ENCODE assay signal across 15 cellular contexts in genomic region chr6:90611996-90612690, GRCh38. TPM values are rescaled to one million over a fixed set of nuclear protein-coding genes. Genes with fewer than 3 reads are reported as not detected.
DNase-seq lines count a peak whose midpoint lies in the region; ATAC-seq, FAIRE-seq and TF ChIP-seq lines count a peak whose summit lies in the region.
"Had no signal": no experiment of that assay in that cellular context is flagged by ENCODE, and none has a peak within 500 bp of the region (broad histone marks: within the 10 kb centered on the region; RNA-seq: fewer than 3 reads in every experiment).

No MANE protein-coding gene starts in this region.

- H3K36me3 ChIP-seq in A673 (ENCODE audit: insufficient read depth, low read length, poor library complexity, severe bottlenecking) = no peaks in the 10 kb centered on the region
- no peaks in the 10 kb centered on the region for H3K36me3 ChIP-seq in GM23338 (ENCODE audit: insufficient read depth)
- no peaks in the 10 kb centered on the region for H3K36me3 ChIP-seq in astrocyte (ENCODE audit: insufficient read depth, low read length)
- H3K36me3 ChIP-seq in naive thymus-derived CD4-positive, alpha-beta T cell (ENCODE audit: control insufficient read depth in 2 of 3, insufficient read depth in 3 of 3, low read length in 3 of 3) = no peaks in the 10 kb centered on the region
- H3K36me3 ChIP-seq: adrenal gland had no signal

- no peak for DNase-seq in A673 (ENCODE audit: low spot score)
- DNase-seq in GM23338 (ENCODE audit: low spot score) = peak; percentile 18
- no peak for DNase-seq in astrocyte (ENCODE audit: low read depth)
- no peak for DNase-seq in naive thymus-derived CD4-positive, alpha-beta T cell
- DNase-seq in NK-92 (lab: John Stamatoyannopoulos, UW; ENCODE audit: unreplicated experiment) = no peak
- no peak for DNase-seq in 8988T
- no peak for DNase-seq in inferior parietal cortex (ENCODE audit: extremely low spot score)
- no peak for DNase-seq in AG08395 (ENCODE audit: low spot score)
- DNase-seq: AML-193, cortex of kidney, DND-41 had no signal

- H3K4me1 Mint-ChIP-seq in GM23338 (peaks cover 38% of the 10 kb centered on the region), astrocyte (ENCODE audit: low read depth, unreplicated experiment) (peaks cover 1% of the 10 kb centered on the region)
- H3K4me1 Mint-ChIP-seq in naive thymus-derived CD4-positive, alpha-beta T cell = peaks cover 11 to 16% (median 13%) of the 10 kb centered on the region in 7 donors

- no peak overlapping the region for H3K9ac ChIP-seq in astrocyte (ENCODE audit: low read length)

- H3K27ac ChIP-seq in A673 (ENCODE audit: low read depth, low read length, poor library complexity, severe bottlenecking) = no peak overlapping the region
- H3K27ac ChIP-seq in GM23338 (ENCODE audit: low read depth) = no peak overlapping the region
- H3K27ac ChIP-seq in astrocyte (ENCODE audit: low read depth, low read length) = no peak overlapping the region
- H3K27ac ChIP-seq in naive thymus-derived CD4-positive, alpha-beta T cell (ENCODE audit: low read depth, low read length) = no peak overlapping the region

- H3K4me2 ChIP-seq in GM23338 (peak overlapping the region; percentile 89), astrocyte (ENCODE audit: low read length) (peak overlapping the region; percentile 88)

- H3K9me2 ChIP-seq in GM23338 (ENCODE audit: insufficient read depth) = peaks cover 5% of the 10 kb centered on the region; the same call in 1 of the 2 replicates

- no peaks in the 10 kb centered on the region for H4K20me1 ChIP-seq in GM23338 (replicated peaks; ENCODE audit: insufficient read depth)
- no peaks in the 10 kb centered on the region for H4K20me1 ChIP-seq in astrocyte (ENCODE audit: insufficient read depth, low read length)

- H3K27me3 ChIP-seq in A673 (replicated peaks; ENCODE audit: insufficient read depth, low read depth, low read length, poor library complexity) = peaks cover 3% of the 10 kb centered on the region
- H3K27me3 ChIP-seq in GM23338 (ENCODE audit: insufficient read depth) = peaks cover 8% of the 10 kb centered on the region; the same call in 1 of the 2 replicates
- peaks cover 42% of the 10 kb centered on the region for H3K27me3 ChIP-seq in astrocyte (ENCODE audit: insufficient read depth, low read length)
- peaks cover 5 to 13% of the 10 kb centered on the region in 2 donors for H3K27me3 ChIP-seq in naive thymus-derived CD4-positive, alpha-beta T cell (ENCODE audit: control insufficient read depth in 2 of 2, insufficient read depth in 2 of 2, low read length in 2 of 2)

- H3F3A ChIP-seq in GM23338 (replicated peaks; ENCODE audit: low read depth) = peaks cover 9% of the 10 kb centered on the region; the same call in 1 of the 2 replicates

- H3K4me1 ChIP-seq in A673 (ENCODE audit: insufficient read depth, low read length, poor library complexity, severe bottlenecking) = peaks cover 10% of the 10 kb centered on the region
- H3K4me1 ChIP-seq in GM23338 (ENCODE audit: insufficient read depth) = peaks cover 37% of the 10 kb centered on the region
- peaks cover 6% of the 10 kb centered on the region for H3K4me1 ChIP-seq in astrocyte (ENCODE audit: insufficient read depth, low read length)
- peaks cover 4 to 7% of the 10 kb centered on the region in 2 donors for H3K4me1 ChIP-seq in naive thymus-derived CD4-positive, alpha-beta T cell (ENCODE audit: control insufficient read depth in 2 of 2, insufficient read depth in 2 of 2, low read length in 2 of 2)

- FAIRE-seq in astrocyte (lab: Jason Lieb, UNC) = no peak
- FAIRE-seq: H54, HTR-8/SVneo, TTC549 had no signal

- intact Hi-C loops in A673 (cut with micrococcal nuclease; ENCODE audit: unreplicated experiment) = loop anchor here (1.0 to 10.0 kb wide), 3 partner anchors 253 to 463 kb away; no protein-coding TSS in a partner anchor
- intact Hi-C loops in naive thymus-derived CD4-positive, alpha-beta T cell (cut with micrococcal nuclease) = no loop called here

- peak overlapping the region; percentile 76 for H2AFZ ChIP-seq in GM23338
- H2AFZ ChIP-seq in astrocyte (ENCODE audit: low read depth, low read length) = no peak overlapping the region

- H3K79me2 ChIP-seq in GM23338 (replicated peaks; ENCODE audit: insufficient read depth) = no peaks in the 10 kb centered on the region
- H3K79me2 ChIP-seq in astrocyte (ENCODE audit: insufficient read depth, low read length) = no peaks in the 10 kb centered on the region

- peak; percentile 14 for ATAC-seq in GM23338
- ATAC-seq in naive thymus-derived CD4-positive, alpha-beta T cell = no peak

- H3K9me3 Mint-ChIP-seq in GM23338 = no peaks in the 10 kb centered on the region
- no peaks in the 10 kb centered on the region for H3K9me3 Mint-ChIP-seq in astrocyte (ENCODE audit: unreplicated experiment)
- H3K9me3 Mint-ChIP-seq in naive thymus-derived CD4-positive, alpha-beta T cell = peaks cover 0 to 3% (median 0%) of the 10 kb centered on the region in 11 donors

- peak overlapping the region; percentile 81 for H3K4me3 Mint-ChIP-seq in GM23338
- peak overlapping the region; percentile 86 for H3K4me3 Mint-ChIP-seq in astrocyte (ENCODE audit: unreplicated experiment)
- peak overlapping the region in 6 of 10 donors; percentile 8 to 92 (median 52) for H3K4me3 Mint-ChIP-seq in naive thymus-derived CD4-positive, alpha-beta T cell

- no peak for TF ChIP-seq CTCF in A673 (conservative IDR thresholded peaks at IDR 0.05; ENCODE audit: low read depth, low read length)
- no peak for TF ChIP-seq CTCF in GM23338 (conservative IDR thresholded peaks at IDR 0.05; ENCODE audit: low read depth in 2 of 2)
- no peak for TF ChIP-seq CTCF in astrocyte (IDR thresholded peaks at IDR 0.05; ENCODE audit: insufficient read depth, low read depth, low read length)

- BruUV-seq in A673 (replicated peaks; lab: Mats Ljungman, UMichigan) = no TSS peak

- no peaks in the 10 kb centered on the region for H3K9me3 ChIP-seq in A673 (ENCODE audit: low read depth, low read length, poor library complexity, severe bottlenecking)
- no peaks in the 10 kb centered on the region for H3K9me3 ChIP-seq in astrocyte (ENCODE audit: insufficient read depth, low read depth, low read length)
- H3K9me3 ChIP-seq in naive thymus-derived CD4-positive, alpha-beta T cell (ENCODE audit: control insufficient read depth in 2 of 3, low read length in 3 of 3) = no peaks in the 10 kb centered on the region
- H3K9me3 ChIP-seq: adrenal gland had no signal

- POLR2A ChIA-PET in A673 (lab: Charles Lee; ENCODE audit: low non-redundant PET) = no interaction called here
- POLR2A ChIA-PET in naive thymus-derived CD4-positive, alpha-beta T cell (lab: Charles Lee) = interaction anchor here (0.7 kb wide), 1 partner anchor 1295 kb away, joined by 3 read pairs; no protein-coding TSS in a partner anchor

- CTCF ChIA-PET in A673 (lab: Charles Lee) = no interaction called here
- CTCF ChIA-PET in naive thymus-derived CD4-positive, alpha-beta T cell (lab: Charles Lee) = no interaction called here

- no peaks in the 10 kb centered on the region for H3K36me3 Mint-ChIP-seq in GM23338 (ENCODE audit: low read depth)
- H3K36me3 Mint-ChIP-seq in astrocyte (ENCODE audit: low read depth, unreplicated experiment) = no peaks in the 10 kb centered on the region
- H3K36me3 Mint-ChIP-seq in naive thymus-derived CD4-positive, alpha-beta T cell = no peaks in the 10 kb centered on the region

- H3K27me3 Mint-ChIP-seq in GM23338 (ENCODE audit: insufficient read depth, low read depth, poor library complexity) (peaks cover 15% of the 10 kb centered on the region), astrocyte (ENCODE audit: low read depth, unreplicated experiment) (peaks cover 21% of the 10 kb centered on the region)
- H3K27me3 Mint-ChIP-seq in naive thymus-derived CD4-positive, alpha-beta T cell = peaks cover 50 to 80% (median 70%) of the 10 kb centered on the region in 5 donors

- H3K27ac Mint-ChIP-seq in GM23338 = no peak overlapping the region
- H3K27ac Mint-ChIP-seq in astrocyte (ENCODE audit: unreplicated experiment) = no peak overlapping the region
- no peak overlapping the region for H3K27ac Mint-ChIP-seq in naive thymus-derived CD4-positive, alpha-beta T cell

- peak overlapping the region; percentile 67 for H3K4me3 ChIP-seq in A673 (ENCODE audit: low read depth, low read length, poor library complexity, severe bottlenecking)
- H3K4me3 ChIP-seq in GM23338 = peak overlapping the region; percentile 67
- no peak overlapping the region for H3K4me3 ChIP-seq in astrocyte (ENCODE audit: insufficient read depth, low read depth, low read length)
- H3K4me3 ChIP-seq in naive thymus-derived CD4-positive, alpha-beta T cell (ENCODE audit: low read length) = no peak overlapping the region

TF ChIP-seq in GM23338, 12 proteins besides CTCF, POLR2A, EP300 and RAD21 (continues in another document):
- TF ChIP-seq ZNF114 (CRISPR knock-in tag; IDR thresholded peaks at IDR 0.05) = no peak
- no peak for TF ChIP-seq CREB1 (CRISPR knock-in tag; IDR thresholded peaks at IDR 0.05; ENCODE audit: low read depth)
- TF ChIP-seq REST (IDR thresholded peaks at IDR 0.05; ENCODE audit: unreplicated experiment) = no peak

RNA-seq across cellular contexts. Expression of gene MAP3K7, which starts 25.3 kb away (rescaled TPM):
- 34.3 and 35.6 TPM in 2 replicates for total RNA-seq in A673 (2021)
- total RNA-seq in GM23338 (2014; rRNA removed; shearing (Covaris generic)) = 40.9 and 47.1 TPM in 2 replicates
- polyA plus RNA-seq in GM23338 (2016; fragmentation: Nextera tagmentation; extraction: Ambion mirVana) = 29.6 and 33.2 TPM in 2 replicates
- total RNA-seq in astrocyte = 33.4 and 33.8 TPM in 2 replicates
- 10 to 100 TPM; 16.1 to 38.5 (median 29.9) TPM for total RNA-seq in naive thymus-derived CD4-positive, alpha-beta T cell
- 10 to 100 TPM; 15.8 to 25.4 TPM for polyA plus RNA-seq in naive thymus-derived CD4-positive, alpha-beta T cell

Comparison
In these comparisons a context has a peak if more than half of its experiments do, and no peak if none do; other contexts are left out.
1. H3K4me3 ChIP-seq: peak in A673 (single experiment) and GM23338 (single experiment); none in astrocyte (single experiment) and naive thymus-derived CD4-positive, alpha-beta T cell (single experiment).
2. Peak in every context shown above with its lines, with median percentiles within 50 percentile points of each other: H3K4me3 Mint-ChIP-seq.